24 cellular contexts compared by ENCODE assay signal in genomic region chr17:22410136-22410535, GRCh38.
"Had no signal": no experiment of that assay in that cellular context is flagged by ENCODE, and none has a peak within 500 bp of the region (broad histone marks: within the 10 kb centered on the region; RNA-seq: fewer than 3 reads in every experiment).

No MANE protein-coding gene starts in this region.

- H3K4me1 ChIP-seq: colonic mucosa, esophagus muscularis mucosa, esophagus squamous epithelium, foreskin keratinocyte, gastrocnemius medialis, gastroesophageal sphincter, heart left ventricle, heart right ventricle had no signal

- DNase-seq: colonic mucosa; cortex of kidney; dermis blood vessel endothelial cell; dorsolateral prefrontal cortex; effector CD4-positive, alpha-beta T cell; effector CD8-positive, alpha-beta T cell; effector memory CD4-positive, alpha-beta T cell; effector memory CD8-positive, alpha-beta T cell; endodermal cell; erythroblast; esophagus squamous epithelium; foreskin fibroblast; foreskin keratinocyte; foreskin melanocyte; gastrocnemius medialis; head of caudate nucleus; heart right ventricle had no signal

- H3K4me3 ChIP-seq: colonic mucosa, coronary artery, dorsolateral prefrontal cortex, esophagus muscularis mucosa, esophagus squamous epithelium, gastrocnemius medialis, gastroesophageal sphincter, heart left ventricle, heart right ventricle had no signal

- H3K27me3 ChIP-seq: colonic mucosa, esophagus muscularis mucosa, esophagus squamous epithelium, foreskin keratinocyte, gastrocnemius medialis, heart left ventricle, heart right ventricle had no signal

- H3K4me1 Mint-ChIP-seq: endodermal cell had no signal

- H3K27ac ChIP-seq: colonic mucosa, coronary artery, dorsolateral prefrontal cortex, epithelial cell of prostate, esophagus muscularis mucosa, esophagus squamous epithelium, foreskin keratinocyte, gastrocnemius medialis, gastroesophageal sphincter, heart left ventricle, heart right ventricle had no signal

- ATAC-seq: effector memory CD8-positive, alpha-beta T cell; esophagus mucosa; foreskin keratinocyte; gastrocnemius medialis; gastroesophageal sphincter; heart left ventricle; heart right ventricle had no signal

- H3K9me3 ChIP-seq: colonic mucosa, gastrocnemius medialis had no signal

- H3K36me3 ChIP-seq: colonic mucosa, esophagus muscularis mucosa, esophagus squamous epithelium, gastrocnemius medialis, gastroesophageal sphincter, heart left ventricle, heart right ventricle had no signal

- H3K27ac Mint-ChIP-seq: dendritic cell treated with granulocyte-macrophage colony-stimulating factor and Interleukin-4, amounts not matched to agents 40 ng/mL and 50 ng/mL, for 4 days; effector memory CD8-positive, alpha-beta T cell; endodermal cell had no signal

- H3K4me3 Mint-ChIP-seq: dendritic cell treated with granulocyte-macrophage colony-stimulating factor and Interleukin-4, amounts not matched to agents 40 ng/mL and 50 ng/mL, for 4 days; effector memory CD8-positive, alpha-beta T cell; endodermal cell had no signal

- H3K27me3 Mint-ChIP-seq: dendritic cell treated with granulocyte-macrophage colony-stimulating factor and Interleukin-4, amounts not matched to agents 40 ng/mL and 50 ng/mL, for 4 days; effector memory CD8-positive, alpha-beta T cell had no signal
